10 cellular contexts compared by ENCODE assay signal in the genomic region with DNA sequence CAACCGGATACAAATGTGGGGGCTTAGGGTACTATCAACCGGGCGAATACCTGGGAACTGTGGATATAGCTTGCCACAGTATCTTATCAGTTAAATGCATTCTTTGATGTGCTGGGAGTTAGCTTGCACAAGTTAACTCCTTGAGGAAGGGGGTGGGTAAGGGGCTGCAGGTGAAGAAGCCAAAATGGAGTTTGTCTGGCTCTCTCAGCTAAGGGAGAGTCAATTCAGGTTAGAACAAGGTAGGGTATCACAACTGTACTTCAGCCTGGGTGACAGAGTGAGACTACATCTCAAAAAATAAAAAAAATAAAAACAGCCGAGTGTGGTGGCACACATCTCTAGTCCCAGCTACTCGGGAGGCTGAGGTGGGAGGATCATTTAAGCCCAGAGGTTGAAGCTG. TPM values are rescaled to one million over a fixed set of nuclear protein-coding genes. Genes with fewer than 3 reads are reported as not detected.
"Had no signal": no experiment of that assay in that cellular context is flagged by ENCODE, and none has a peak within 500 bp of the region (broad histone marks: within the 10 kb centered on the region; RNA-seq: fewer than 3 reads in every experiment).

No MANE protein-coding gene starts in this region.

- H3K27me3 Mint-ChIP-seq: IgD-negative memory B cell had no signal

- ATAC-seq: HepG2 had no signal

- H3K4me2 ChIP-seq: KMS-11 had no signal

- H3K27ac ChIP-seq: HL-60, KMS-11 had no signal

- H3K27ac Mint-ChIP-seq: IgD-negative memory B cell had no signal

- FAIRE-seq: HepG2, HTR-8/SVneo had no signal

- H3K4me3 Mint-ChIP-seq: IgD-negative memory B cell had no signal

- H3K9ac ChIP-seq: KMS-11 had no signal

- DNase-seq: IMR-90, KBM-7, KG1 had no signal

RNA-seq across cellular contexts. Expression of a gene that starts 8.5 kb away (rescaled TPM):
- total RNA-seq: HepG2, HT-29, HT1080, IMR-90 had no signal
- polyA plus RNA-seq: IMR-90 had no signal
